40 cellular contexts compared by ENCODE assay signal in the genomic region with DNA sequence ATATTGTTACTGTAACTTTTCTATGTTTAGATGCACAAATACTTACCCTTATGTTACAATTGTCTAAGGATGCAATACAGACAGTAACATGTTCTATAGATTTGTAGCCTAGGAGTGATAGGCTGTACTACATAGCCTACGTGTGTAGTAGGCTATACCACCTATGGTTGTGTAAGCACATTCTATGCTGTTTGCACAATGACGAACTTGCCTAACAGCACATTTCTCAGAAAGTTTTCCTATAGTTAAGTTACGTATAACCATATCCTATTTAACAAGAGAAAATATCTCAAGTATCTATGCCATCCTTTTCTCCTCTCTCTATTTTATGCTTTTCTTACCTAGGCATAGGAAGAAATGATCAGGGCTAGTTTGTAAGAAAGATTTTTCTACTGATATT.
"Had no signal": no experiment of that assay in that cellular context is flagged by ENCODE, and none has a peak within 500 bp of the region (broad histone marks: within the 10 kb centered on the region; RNA-seq: fewer than 3 reads in every experiment).

No MANE protein-coding gene starts in this region.

- H3K4me3 Mint-ChIP-seq: activated naive CD4-positive, alpha-beta T cell treated with anti-CD3 and anti-CD28 coated beads for 36 hours; activated naive CD4-positive, alpha-beta T cell treated with anti-CD3 and anti-CD28 coated beads, Interleukin-2, amount 10 ng/mL, durations not matched to agents 7 days and 5 days; activated naive CD4-positive, alpha-beta T cell treated with anti-CD3 and anti-CD28 coated beads, Interleukin-2, amount 50 U/mL, for 24 hours; activated naive CD8-positive, alpha-beta T cell; activated naive CD8-positive, alpha-beta T cell treated with anti-CD3 and anti-CD28 coated beads for 36 hours; activated naive CD8-positive, alpha-beta T cell treated with anti-CD3 and anti-CD28 coated beads, Interleukin-2, amount 10 ng/mL, durations not matched to agents 7 days and 5 days; activated naive CD8-positive, alpha-beta T cell treated with anti-CD3 and anti-CD28 coated beads, Interleukin-2, amount 50 U/mL, for 24 hours; activated T-cell treated with anti-CD3 and anti-CD28 coated beads, Interleukin-2, amount 50 U/mL, for 24 hours; activated T-cell treated with anti-CD3 and anti-CD28 coated beads, Interleukin-2, amount 50 U/mL, for 4 hours; activated T-cell treated with anti-CD3 and anti-CD28 coated beads, Interleukin-2, amount 50 U/mL, for 72 hours; activated T-helper 1 cell treated with anti-CD3 and anti-CD28 coated beads, Interleukin-12 subunit alpha, Interleukin-12 subunit beta, Interleukin-2, Interleukin-4 antibody, amounts not matched to agents 30 ng/mL and 10 ng/mL and 1 ng/mL, durations not matched to agents 14 hours and 24 hours and 36 hours; activated T-helper 17 cell treated with anti-CD3 and anti-CD28 coated beads, Interleukin-2, amount 50 U/mL, for 72 hours; brain; central memory CD8-positive, alpha-beta T cell had no signal

- H3K9me3 Mint-ChIP-seq: activated naive CD4-positive, alpha-beta T cell treated with anti-CD3 and anti-CD28 coated beads for 36 hours; activated naive CD4-positive, alpha-beta T cell treated with anti-CD3 and anti-CD28 coated beads, Interleukin-2, amount 50 U/mL, for 24 hours; activated naive CD4-positive, alpha-beta T cell treated with anti-CD3 and anti-CD28 coated beads, Interleukin-2, amount 50 U/mL, for 72 hours; activated naive CD8-positive, alpha-beta T cell treated with anti-CD3 and anti-CD28 coated beads for 36 hours; activated naive CD8-positive, alpha-beta T cell treated with anti-CD3 and anti-CD28 coated beads, Interleukin-2, amount 10 ng/mL, durations not matched to agents 7 days and 5 days; activated naive CD8-positive, alpha-beta T cell treated with anti-CD3 and anti-CD28 coated beads, Interleukin-2, amount 50 U/mL, for 24 hours; activated T-cell treated with anti-CD3 and anti-CD28 coated beads, Interleukin-2, amount 50 U/mL, for 24 hours; activated T-cell treated with anti-CD3 and anti-CD28 coated beads, Interleukin-2, amount 50 U/mL, for 4 hours; activated T-helper 1 cell treated with anti-CD3 and anti-CD28 coated beads, Interleukin-12 subunit alpha, Interleukin-12 subunit beta, Interleukin-2, Interleukin-4 antibody, amounts not matched to agents 30 ng/mL and 10 ng/mL and 1 ng/mL, durations not matched to agents 14 hours and 24 hours and 36 hours had no signal

- H3K4me1 Mint-ChIP-seq: activated naive CD4-positive, alpha-beta T cell treated with anti-CD3 and anti-CD28 coated beads, Interleukin-2, amount 10 ng/mL, durations not matched to agents 7 days and 5 days; activated naive CD4-positive, alpha-beta T cell treated with anti-CD3 and anti-CD28 coated beads, Interleukin-2, amount 50 U/mL, for 24 hours; activated naive CD8-positive, alpha-beta T cell treated with anti-CD3 and anti-CD28 coated beads for 36 hours; activated naive CD8-positive, alpha-beta T cell treated with anti-CD3 and anti-CD28 coated beads, Interleukin-2, amount 10 ng/mL, durations not matched to agents 7 days and 5 days; activated T-helper 17 cell treated with anti-CD3 and anti-CD28 coated beads, Interleukin-2, amount 50 U/mL, for 72 hours; central memory CD8-positive, alpha-beta T cell had no signal

- DNase-seq: activated effector memory CD4-positive, alpha-beta T cell treated with anti-CD3 and anti-CD28 coated beads, Interleukin-2, amount 50 U/mL, for 16 hours; activated effector memory CD4-positive, alpha-beta T cell treated with Interleukin-2 at 50 U/mL for 16 hours; activated gamma-delta T cell; activated gamma-delta T cell treated with Interleukin-2 at 50 U/mL for 16 hours; activated naive CD4-positive, alpha-beta T cell; activated naive CD4-positive, alpha-beta T cell treated with anti-CD3 and anti-CD28 coated beads for 36 hours; activated naive CD4-positive, alpha-beta T cell treated with anti-CD3 and anti-CD28 coated beads, Interleukin-2, amount 10 ng/mL, durations not matched to agents 7 days and 5 days; activated naive CD4-positive, alpha-beta T cell treated with anti-CD3 and anti-CD28 coated beads, Interleukin-2, amount 50 U/mL, for 16 hours; activated naive CD4-positive, alpha-beta T cell treated with Interleukin-2 at 50 U/mL for 16 hours; activated naive CD8-positive, alpha-beta T cell treated with anti-CD3 and anti-CD28 coated beads for 36 hours; activated naive CD8-positive, alpha-beta T cell treated with anti-CD3 and anti-CD28 coated beads, Interleukin-2, amount 10 ng/mL, durations not matched to agents 7 days and 5 days; activated naive CD8-positive, alpha-beta T cell treated with anti-CD3 and anti-CD28 coated beads, Interleukin-2, amount 50 U/mL, for 24 hours; activated T-cell treated with anti-CD3 and anti-CD28 coated beads for 4 hours; activated T-cell treated with anti-CD3 and anti-CD28 coated beads, Interleukin-2, amount 50 U/mL, for 1 hour; activated T-cell treated with anti-CD3 and anti-CD28 coated beads, Interleukin-2, amount 50 U/mL, for 24 hours; activated T-cell treated with anti-CD3 and anti-CD28 coated beads, Interleukin-2, amount 50 U/mL, for 4 hours; activated T-cell treated with anti-CD3 and anti-CD28 coated beads, Interleukin-2, amount 50 U/mL, for 48 hours; activated T-cell treated with anti-CD3 and anti-CD28 coated beads, Interleukin-2, amount 50 U/mL, for 72 hours; adrenal gland; amniotic stem cell; amygdala; anterior cingulate cortex; aorta; body of pancreas; brain microvascular endothelial cell; caudate nucleus; central memory CD4-positive, alpha-beta T cell; cerebellar nuclear complex had no signal

- H3K36me3 Mint-ChIP-seq: activated naive CD4-positive, alpha-beta T cell treated with anti-CD3 and anti-CD28 coated beads, Interleukin-2, amount 10 ng/mL, durations not matched to agents 7 days and 5 days; activated naive CD4-positive, alpha-beta T cell treated with anti-CD3 and anti-CD28 coated beads, Interleukin-2, amount 50 U/mL, for 24 hours; activated naive CD4-positive, alpha-beta T cell treated with anti-CD3 and anti-CD28 coated beads, Interleukin-2, amount 50 U/mL, for 72 hours; activated naive CD8-positive, alpha-beta T cell; activated naive CD8-positive, alpha-beta T cell treated with anti-CD3 and anti-CD28 coated beads for 36 hours; activated naive CD8-positive, alpha-beta T cell treated with anti-CD3 and anti-CD28 coated beads, Interleukin-2, amount 10 ng/mL, durations not matched to agents 7 days and 5 days; brain had no signal

- H3K4me1 ChIP-seq: adrenal gland, ascending aorta, body of pancreas, breast epithelium had no signal

- H3K9me3 ChIP-seq: adrenal gland, ascending aorta, body of pancreas, breast epithelium had no signal

- H3K27ac ChIP-seq: adrenal gland, ascending aorta, body of pancreas, brain microvascular endothelial cell, breast epithelium, cardiac muscle cell had no signal

- ATAC-seq: activated naive CD4-positive, alpha-beta T cell treated with anti-CD3 and anti-CD28 coated beads, Interleukin-2, amount 50 U/mL, for 72 hours; activated naive CD8-positive, alpha-beta T cell treated with anti-CD3 and anti-CD28 coated beads, Interleukin-2, amount 50 U/mL, for 24 hours; activated T-cell treated with anti-CD3 and anti-CD28 coated beads, Interleukin-2, amount 50 U/mL, for 4 hours; activated T-cell treated with anti-CD3 and anti-CD28 coated beads, Interleukin-2, amount 50 U/mL, for 72 hours; activated T-helper 17 cell treated with anti-CD3 and anti-CD28 coated beads, Interleukin-2, amount 50 U/mL, for 72 hours; body of pancreas had no signal

- H3K27me3 ChIP-seq: ascending aorta, body of pancreas, brain microvascular endothelial cell, cardiac muscle cell had no signal

- H3K27me3 Mint-ChIP-seq: activated naive CD4-positive, alpha-beta T cell treated with anti-CD3 and anti-CD28 coated beads, Interleukin-2, amount 10 ng/mL, durations not matched to agents 7 days and 5 days; activated naive CD4-positive, alpha-beta T cell treated with anti-CD3 and anti-CD28 coated beads, Interleukin-2, amount 50 U/mL, for 24 hours; activated naive CD8-positive, alpha-beta T cell; activated naive CD8-positive, alpha-beta T cell treated with anti-CD3 and anti-CD28 coated beads for 36 hours; activated naive CD8-positive, alpha-beta T cell treated with anti-CD3 and anti-CD28 coated beads, Interleukin-2, amount 10 ng/mL, durations not matched to agents 7 days and 5 days; activated naive CD8-positive, alpha-beta T cell treated with anti-CD3 and anti-CD28 coated beads, Interleukin-2, amount 50 U/mL, for 24 hours; activated T-helper 17 cell treated with anti-CD3 and anti-CD28 coated beads, Interleukin-2, amount 50 U/mL, for 72 hours; central memory CD8-positive, alpha-beta T cell had no signal

- FAIRE-seq: bronchial epithelial cell had no signal

- H3K27ac Mint-ChIP-seq: activated naive CD4-positive, alpha-beta T cell treated with anti-CD3 and anti-CD28 coated beads for 36 hours; activated naive CD4-positive, alpha-beta T cell treated with anti-CD3 and anti-CD28 coated beads, Interleukin-2, amount 10 ng/mL, durations not matched to agents 7 days and 5 days; activated naive CD4-positive, alpha-beta T cell treated with anti-CD3 and anti-CD28 coated beads, Interleukin-2, amount 50 U/mL, for 24 hours; activated naive CD4-positive, alpha-beta T cell treated with anti-CD3 and anti-CD28 coated beads, Interleukin-2, amount 50 U/mL, for 72 hours; activated naive CD8-positive, alpha-beta T cell; activated naive CD8-positive, alpha-beta T cell treated with anti-CD3 and anti-CD28 coated beads for 36 hours; activated naive CD8-positive, alpha-beta T cell treated with anti-CD3 and anti-CD28 coated beads, Interleukin-2, amount 10 ng/mL, durations not matched to agents 7 days and 5 days; activated naive CD8-positive, alpha-beta T cell treated with anti-CD3 and anti-CD28 coated beads, Interleukin-2, amount 50 U/mL, for 24 hours; activated T-cell treated with anti-CD3 and anti-CD28 coated beads, Interleukin-2, amount 50 U/mL, for 24 hours; activated T-cell treated with anti-CD3 and anti-CD28 coated beads, Interleukin-2, amount 50 U/mL, for 72 hours; activated T-helper 1 cell treated with anti-CD3 and anti-CD28 coated beads, Interleukin-12 subunit alpha, Interleukin-12 subunit beta, Interleukin-2, Interleukin-4 antibody, amounts not matched to agents 30 ng/mL and 10 ng/mL and 1 ng/mL, durations not matched to agents 14 hours and 24 hours and 36 hours; activated T-helper 17 cell treated with anti-CD3 and anti-CD28 coated beads, Interleukin-2, amount 50 U/mL, for 72 hours; activated T-helper 2 cell treated with anti-CD3 and anti-CD28 coated beads, Interferon-gamma antibody, Interleukin-2, Interleukin-4, amounts not matched to agents 10 μg/mL and 5 μg/mL and 100 μg/mL, durations not matched to agents 14 hours and 24 hours and 36 hours; brain had no signal

- H3K4me3 ChIP-seq: adrenal gland, ascending aorta, body of pancreas, breast epithelium, cardiac muscle cell had no signal

- H3K36me3 ChIP-seq: adrenal gland, ascending aorta, brain microvascular endothelial cell, breast epithelium, cardiac muscle cell had no signal
